Comparison of ENCODE assay signal across 1 cellular context in the genomic region with DNA sequence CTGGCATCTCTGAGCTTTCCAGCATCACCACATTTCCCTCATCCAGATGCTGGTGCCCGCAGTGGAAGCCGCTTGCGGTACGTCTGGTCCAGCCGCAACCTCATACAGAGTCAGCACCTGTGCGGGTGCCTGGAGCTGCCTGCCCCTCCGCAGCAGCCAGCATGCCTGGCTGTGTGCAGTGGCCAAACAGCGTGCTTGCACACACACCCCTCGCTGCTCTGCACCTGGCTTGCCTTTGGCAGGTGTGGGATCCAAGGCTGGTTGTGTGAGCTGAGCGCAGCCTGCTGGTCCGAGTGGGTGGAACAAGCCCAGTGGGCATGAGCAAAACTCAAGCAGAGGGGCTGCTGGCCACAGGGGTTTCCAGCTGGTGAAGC.
TF ChIP-seq lines count a peak whose summit lies in the region.

No MANE protein-coding gene starts in this region.

TF ChIP-seq in HepG2, 621 proteins besides CTCF, POLR2A, EP300 and RAD21 (continued from another document and continues in another):
- TF ChIP-seq, protein P1, sequence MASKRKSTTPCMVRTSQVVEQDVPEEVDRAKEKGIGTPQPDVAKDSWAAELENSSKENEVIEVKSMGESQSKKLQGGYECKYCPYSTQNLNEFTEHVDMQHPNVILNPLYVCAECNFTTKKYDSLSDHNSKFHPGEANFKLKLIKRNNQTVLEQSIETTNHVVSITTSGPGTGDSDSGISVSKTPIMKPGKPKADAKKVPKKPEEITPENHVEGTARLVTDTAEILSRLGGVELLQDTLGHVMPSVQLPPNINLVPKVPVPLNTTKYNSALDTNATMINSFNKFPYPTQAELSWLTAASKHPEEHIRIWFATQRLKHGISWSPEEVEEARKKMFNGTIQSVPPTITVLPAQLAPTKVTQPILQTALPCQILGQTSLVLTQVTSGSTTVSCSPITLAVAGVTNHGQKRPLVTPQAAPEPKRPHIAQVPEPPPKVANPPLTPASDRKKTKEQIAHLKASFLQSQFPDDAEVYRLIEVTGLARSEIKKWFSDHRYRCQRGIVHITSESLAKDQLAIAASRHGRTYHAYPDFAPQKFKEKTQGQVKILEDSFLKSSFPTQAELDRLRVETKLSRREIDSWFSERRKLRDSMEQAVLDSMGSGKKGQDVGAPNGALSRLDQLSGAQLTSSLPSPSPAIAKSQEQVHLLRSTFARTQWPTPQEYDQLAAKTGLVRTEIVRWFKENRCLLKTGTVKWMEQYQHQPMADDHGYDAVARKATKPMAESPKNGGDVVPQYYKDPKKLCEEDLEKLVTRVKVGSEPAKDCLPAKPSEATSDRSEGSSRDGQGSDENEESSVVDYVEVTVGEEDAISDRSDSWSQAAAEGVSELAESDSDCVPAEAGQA (IDR thresholded peaks at IDR 0.05; ENCODE audit: low read depth) = 0 out of 2 replicates have a peak, but pooled peaks have one; percentile 27
- TF ChIP-seq, protein P1 (CRISPR knock-in tag; IDR thresholded peaks at IDR 0.05; ENCODE audit: borderline replicate concordance) = no peak
- TF ChIP-seq ZNF138 (CRISPR knock-in tag; IDR thresholded peaks at IDR 0.05; ENCODE audit: low read depth) = no peak
- TF ChIP-seq GABPB1 (CRISPR knock-in tag; IDR thresholded peaks at IDR 0.05) = peak; percentile 29; the same call in 1 of the 2 replicates
- TF ChIP-seq ATF3 (CRISPR knock-in tag; IDR thresholded peaks at IDR 0.05) = no peak
- peak; percentile 85; the same call in 1 of the 2 replicates for TF ChIP-seq ZNF280B (CRISPR knock-in tag; IDR thresholded peaks at IDR 0.05; ENCODE audit: borderline replicate concordance)
- TF ChIP-seq ZNF121 (CRISPR knock-in tag; IDR thresholded peaks at IDR 0.05) = no peak
- TF ChIP-seq ELF4 (CRISPR knock-in tag; IDR thresholded peaks at IDR 0.05; ENCODE audit: borderline replicate concordance) = no peak
- no peak for TF ChIP-seq RXRB (CRISPR knock-in tag; IDR thresholded peaks at IDR 0.05; ENCODE audit: borderline replicate concordance)
- TF ChIP-seq ZNF563 (CRISPR knock-in tag; IDR thresholded peaks at IDR 0.05) = no peak
- TF ChIP-seq DNMT3B (CRISPR knock-in tag; conservative IDR thresholded peaks at IDR 0.05) = no peak
- TF ChIP-seq, protein P2, sequence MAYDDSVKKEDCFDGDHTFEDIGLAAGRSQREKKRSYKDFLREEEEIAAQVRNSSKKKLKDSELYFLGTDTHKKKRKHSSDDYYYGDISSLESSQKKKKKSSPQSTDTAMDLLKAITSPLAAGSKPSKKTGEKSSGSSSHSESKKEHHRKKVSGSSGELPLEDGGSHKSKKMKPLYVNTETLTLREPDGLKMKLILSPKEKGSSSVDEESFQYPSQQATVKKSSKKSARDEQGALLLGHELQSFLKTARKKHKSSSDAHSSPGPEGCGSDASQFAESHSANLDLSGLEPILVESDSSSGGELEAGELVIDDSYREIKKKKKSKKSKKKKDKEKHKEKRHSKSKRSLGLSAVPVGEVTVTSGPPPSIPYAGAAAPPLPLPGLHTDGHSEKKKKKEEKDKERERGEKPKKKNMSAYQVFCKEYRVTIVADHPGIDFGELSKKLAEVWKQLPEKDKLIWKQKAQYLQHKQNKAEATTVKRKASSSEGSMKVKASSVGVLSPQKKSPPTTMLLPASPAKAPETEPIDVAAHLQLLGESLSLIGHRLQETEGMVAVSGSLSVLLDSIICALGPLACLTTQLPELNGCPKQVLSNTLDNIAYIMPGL (CRISPR knock-in tag; IDR thresholded peaks at IDR 0.05; ENCODE audit: borderline replicate concordance in 1 of 2, low read depth in 1 of 2) = peak; percentile 64 to 75
- TF ChIP-seq FOSL1 (CRISPR knock-in tag; IDR thresholded peaks at IDR 0.05; ENCODE audit: borderline replicate concordance) = no peak
- TF ChIP-seq ZNF558 (CRISPR knock-in tag; IDR thresholded peaks at IDR 0.05; ENCODE audit: borderline replicate concordance) = no peak
- peak; percentile 72; the same call in 1 of the 2 replicates for TF ChIP-seq ZNF619 (CRISPR knock-in tag; IDR thresholded peaks at IDR 0.05)
- no peak for TF ChIP-seq ZNF513 (CRISPR knock-in tag; conservative IDR thresholded peaks at IDR 0.05)
- TF ChIP-seq IKZF4 (CRISPR knock-in tag; IDR thresholded peaks at IDR 0.05; ENCODE audit: borderline replicate concordance, low read depth, not compliant biosample characterization) = peak; percentile 67
- no peak for TF ChIP-seq NR2F2 (IDR thresholded peaks at IDR 0.05; ENCODE audit: borderline replicate concordance, low read depth)
- no peak; the same call in 1 of the 2 replicates for TF ChIP-seq ZNF614 (CRISPR knock-in tag; IDR thresholded peaks at IDR 0.05; ENCODE audit: borderline replicate concordance)
- TF ChIP-seq MED8 (CRISPR knock-in tag; IDR thresholded peaks at IDR 0.05; ENCODE audit: insufficient replicate concordance) = no peak
- TF ChIP-seq REL (CRISPR knock-in tag; conservative IDR thresholded peaks at IDR 0.05) = 0 out of 2 replicates have a peak, but pooled peaks have one; percentile 38
- no peak for TF ChIP-seq RARA (CRISPR knock-in tag; IDR thresholded peaks at IDR 0.05)
- TF ChIP-seq KLF15 (CRISPR knock-in tag; IDR thresholded peaks at IDR 0.05; ENCODE audit: borderline replicate concordance) = no peak
- TF ChIP-seq SALL1 (CRISPR knock-in tag; IDR thresholded peaks at IDR 0.05) = peak; percentile 72
- peak; percentile 72; the same call in 1 of the 2 replicates for TF ChIP-seq ZNF331 (CRISPR knock-in tag; IDR thresholded peaks at IDR 0.05)
- no peak for TF ChIP-seq ZNF737 (CRISPR knock-in tag; IDR thresholded peaks at IDR 0.05; ENCODE audit: borderline replicate concordance)
- no peak for TF ChIP-seq HHEX (CRISPR knock-in tag; IDR thresholded peaks at IDR 0.05)
- no peak for TF ChIP-seq ZNF3 (CRISPR knock-in tag; IDR thresholded peaks at IDR 0.05)
- TF ChIP-seq, protein P3, sequence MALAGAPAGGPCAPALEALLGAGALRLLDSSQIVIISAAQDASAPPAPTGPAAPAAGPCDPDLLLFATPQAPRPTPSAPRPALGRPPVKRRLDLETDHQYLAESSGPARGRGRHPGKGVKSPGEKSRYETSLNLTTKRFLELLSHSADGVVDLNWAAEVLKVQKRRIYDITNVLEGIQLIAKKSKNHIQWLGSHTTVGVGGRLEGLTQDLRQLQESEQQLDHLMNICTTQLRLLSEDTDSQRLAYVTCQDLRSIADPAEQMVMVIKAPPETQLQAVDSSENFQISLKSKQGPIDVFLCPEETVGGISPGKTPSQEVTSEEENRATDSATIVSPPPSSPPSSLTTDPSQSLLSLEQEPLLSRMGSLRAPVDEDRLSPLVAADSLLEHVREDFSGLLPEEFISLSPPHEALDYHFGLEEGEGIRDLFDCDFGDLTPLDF (CRISPR knock-in tag; IDR thresholded peaks at IDR 0.05) = no peak
- no peak for TF ChIP-seq ZFP36 (IDR thresholded peaks at IDR 0.05; ENCODE audit: borderline replicate concordance, low read depth, low read length, partially characterized antibody)
- peak; percentile 88; the same call in 1 of the 2 replicates for TF ChIP-seq MTF2 (CRISPR knock-in tag; IDR thresholded peaks at IDR 0.05; ENCODE audit: borderline replicate concordance)
- 0 out of 2 replicates have a peak, but pooled peaks have one; percentile 49 for TF ChIP-seq ZNF616 (CRISPR knock-in tag; IDR thresholded peaks at IDR 0.05; ENCODE audit: low read depth)
- TF ChIP-seq RFX3 (CRISPR knock-in tag; IDR thresholded peaks at IDR 0.05) = no peak
- no peak for TF ChIP-seq RERE (CRISPR knock-in tag; IDR thresholded peaks at IDR 0.05; ENCODE audit: low read depth)
- TF ChIP-seq ZFYVE20 (CRISPR knock-in tag; IDR thresholded peaks at IDR 0.05; ENCODE audit: borderline replicate concordance, low read depth) = no peak
- peak; percentile 71; the same call in 1 of the 2 replicates for TF ChIP-seq ZSCAN21 (CRISPR knock-in tag; IDR thresholded peaks at IDR 0.05; ENCODE audit: borderline replicate concordance)
- no peak for TF ChIP-seq MXD3 (CRISPR knock-in tag; IDR thresholded peaks at IDR 0.05)
- TF ChIP-seq LCORL (IDR thresholded peaks at IDR 0.05) = no peak
- TF ChIP-seq LCORL (CRISPR knock-in tag; IDR thresholded peaks at IDR 0.05) = peak; percentile 80
- TF ChIP-seq ZNF644 (CRISPR knock-in tag; IDR thresholded peaks at IDR 0.05; ENCODE audit: low read depth) = no peak
- no peak for TF ChIP-seq SP1 (IDR thresholded peaks at IDR 0.05)
- peak; percentile 42; the same call in 1 of the 2 replicates for TF ChIP-seq SP1 (CRISPR knock-in tag; IDR thresholded peaks at IDR 0.05)
- no peak for TF ChIP-seq SRY (CRISPR knock-in tag; IDR thresholded peaks at IDR 0.05)
- TF ChIP-seq GATA4 (IDR thresholded peaks at IDR 0.05; ENCODE audit: borderline replicate concordance, low read depth) = no peak
- no peak for TF ChIP-seq TEAD2 (CRISPR knock-in tag; IDR thresholded peaks at IDR 0.05)
- TF ChIP-seq CEBPB (IDR thresholded peaks at IDR 0.05; ENCODE audit: borderline replicate concordance, low read depth, low read length) = no peak
